10 cellular contexts compared by ENCODE assay signal in genomic region chr4:51895158-51895557, GRCh38. TPM values are rescaled to one million over a fixed set of nuclear protein-coding genes. Genes with fewer than 3 reads are reported as not detected.
DNase-seq lines count a peak whose midpoint lies in the region; ATAC-seq, FAIRE-seq and TF ChIP-seq lines count a peak whose summit lies in the region.
"Had no signal": no experiment of that assay in that cellular context is flagged by ENCODE, and none has a peak within 500 bp of the region (broad histone marks: within the 10 kb centered on the region; RNA-seq: fewer than 3 reads in every experiment).

No MANE protein-coding gene starts in this region.

- no peaks in the 10 kb centered on the region for H3K27me3 ChIP-seq in HepG2 (ENCODE audit: control insufficient read depth in 1 of 2, insufficient read depth in 2 of 2, low read length in 2 of 2)

- peaks cover 13% of the 10 kb centered on the region for H3K4me1 ChIP-seq in HepG2 (ENCODE audit: insufficient read depth, low read length)

- no peak for TF ChIP-seq POLR2A in HepG2 (IDR thresholded peaks at IDR 0.05; ENCODE audit: insufficient read depth in 1 of 2, low read depth in 2 of 2, low read length in 2 of 2)

- H3K4me2 ChIP-seq in HepG2 (ENCODE audit: low read depth, low read length), result no peak overlapping the region

- DNase-seq in HepG2 (ENCODE audit: low spot score) (no peak), OCI-M1 (lab: John Stamatoyannopoulos, UW) (no peak), NCI-H226 (no peak), UCSD-AML1 (lab: John Stamatoyannopoulos, UW; ENCODE audit: unreplicated experiment) (no peak)
- DNase-seq in effector CD4-positive, alpha-beta T cell, result no peak
- DNase-seq: NCI-H2107 had no signal

- BruUV-seq in HepG2 (replicated peaks; lab: Mats Ljungman, UMichigan), result no TSS peak

- in situ Hi-C loops in HepG2 (cut with HindIII; ENCODE audit: extremely low pct_ligation_motif_present, low pct_unique_long_range_greater_than_20kb), result loop anchor here (5.0 kb wide), 1 partner anchor 117 kb away; no protein-coding TSS in a partner anchor

- intact Hi-C loops in HepG2 (cut with micrococcal nuclease; ENCODE audit: unreplicated experiment), result no loop called here

- no peak for TF ChIP-seq CTCF in HepG2 (CRISPR knock-in tag; IDR thresholded peaks at IDR 0.05)

- TF ChIP-seq EP300 in HepG2 (IDR thresholded peaks at IDR 0.05; ENCODE audit: low read depth in 2 of 2, low read length in 2 of 2), result no peak
- TF ChIP-seq EP300 in HepG2 (CRISPR knock-in tag; IDR thresholded peaks at IDR 0.05; ENCODE audit: borderline replicate concordance), result no peak

- peaks cover 1 to 24% of the 10 kb centered on the region in 2 experiments; a peak in 3 of 5 replicates for H3K36me3 ChIP-seq in HepG2 (replicated peaks in 1 of 2; ENCODE audit: control insufficient read depth in 1 of 2, insufficient read depth in 2 of 2, low read length in 2 of 2)

- H3K9me3 ChIP-seq in HepG2 (ENCODE audit: low read length), result no peaks in the 10 kb centered on the region

- no peak overlapping the region for H3K9ac ChIP-seq in HepG2 (ENCODE audit: insufficient read depth, low read depth, low read length)

- POLR2A ChIA-PET in HepG2 (lab: Yijun Ruan, JAX), result interaction anchor here (1.0 kb wide), 2 partner anchors 11 to 14 kb away, joined by 4 to 5 read pairs; no protein-coding TSS in a partner anchor

- H3K27ac ChIP-seq in HepG2 (ENCODE audit: extremely low read length, insufficient read depth, low read length), result peak overlapping the region; percentile 55
- H3K27ac ChIP-seq: skin epidermis had no signal

- no peaks in the 10 kb centered on the region for H4K20me1 ChIP-seq in HepG2 (ENCODE audit: insufficient read depth, low read length)

- no peak overlapping the region for H3K4me3 ChIP-seq in HepG2 (replicated peaks in 1 of 3; ENCODE audit: insufficient read depth in 1 of 3, low read depth in 2 of 3, low read length in 3 of 3)
- H3K4me3 ChIP-seq: skin epidermis had no signal

- no peak for TF ChIP-seq RAD21 in HepG2 (CRISPR knock-in tag; IDR thresholded peaks at IDR 0.05)

- CTCF ChIA-PET in HepG2 (lab: Yijun Ruan, JAX; ENCODE audit: low intra/inter-chr PET ratio, low total read pairs), result interaction anchor here (1.5 to 2.3 kb wide), 4 partner anchors 10 to 130 kb away, joined by 7 to 14 read pairs (median 10); no protein-coding TSS in a partner anchor

- no peak for FAIRE-seq in HepG2 (lab: Jason Lieb, UNC)

- ATAC-seq in GM18520 (IDR thresholded peaks at IDR 0.05; ENCODE audit: unreplicated experiment) (peak; percentile 30), GM21447 (IDR thresholded peaks at IDR 0.05; ENCODE audit: unreplicated experiment) (peak; percentile 77), HG03354 (IDR thresholded peaks at IDR 0.05; ENCODE audit: poor library complexity, severe bottlenecking, unreplicated experiment) (peak; percentile 72), HepG2 (peak; percentile 57)

- no peaks in the 10 kb centered on the region for H3K79me2 ChIP-seq in HepG2 (ENCODE audit: insufficient read depth, low read length)

- 95% methylated on average over 3 of the region's 3 CpGs for WGBS in HepG2 (ENCODE audit: low lambda C conversion rate)

- H2AFZ ChIP-seq in HepG2 (ENCODE audit: low read length), result no peak overlapping the region

TF ChIP-seq in HepG2, 621 proteins besides CTCF, POLR2A, EP300 and RAD21:
- TF ChIP-seq, protein P1, sequence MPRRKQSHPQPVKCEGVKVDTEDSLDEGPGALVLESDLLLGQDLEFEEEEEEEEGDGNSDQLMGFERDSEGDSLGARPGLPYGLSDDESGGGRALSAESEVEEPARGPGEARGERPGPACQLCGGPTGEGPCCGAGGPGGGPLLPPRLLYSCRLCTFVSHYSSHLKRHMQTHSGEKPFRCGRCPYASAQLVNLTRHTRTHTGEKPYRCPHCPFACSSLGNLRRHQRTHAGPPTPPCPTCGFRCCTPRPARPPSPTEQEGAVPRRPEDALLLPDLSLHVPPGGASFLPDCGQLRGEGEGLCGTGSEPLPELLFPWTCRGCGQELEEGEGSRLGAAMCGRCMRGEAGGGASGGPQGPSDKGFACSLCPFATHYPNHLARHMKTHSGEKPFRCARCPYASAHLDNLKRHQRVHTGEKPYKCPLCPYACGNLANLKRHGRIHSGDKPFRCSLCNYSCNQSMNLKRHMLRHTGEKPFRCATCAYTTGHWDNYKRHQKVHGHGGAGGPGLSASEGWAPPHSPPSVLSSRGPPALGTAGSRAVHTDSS (CRISPR knock-in tag; conservative IDR thresholded peaks at IDR 0.05), result no peak
- no peak for TF ChIP-seq ZMYM4 (CRISPR knock-in tag; IDR thresholded peaks at IDR 0.05)
- TF ChIP-seq TARDBP (CRISPR knock-in tag; IDR thresholded peaks at IDR 0.05), result no peak
- TF ChIP-seq ZNF724P (CRISPR knock-in tag; IDR thresholded peaks at IDR 0.05; ENCODE audit: borderline replicate concordance), result no peak
- no peak for TF ChIP-seq ZNF317 (CRISPR knock-in tag; IDR thresholded peaks at IDR 0.05)
- TF ChIP-seq HOXA5 (CRISPR knock-in tag; IDR thresholded peaks at IDR 0.05), result no peak
- TF ChIP-seq ZFYVE20 (CRISPR knock-in tag; IDR thresholded peaks at IDR 0.05; ENCODE audit: borderline replicate concordance, low read depth), result no peak
- TF ChIP-seq, protein P2, sequence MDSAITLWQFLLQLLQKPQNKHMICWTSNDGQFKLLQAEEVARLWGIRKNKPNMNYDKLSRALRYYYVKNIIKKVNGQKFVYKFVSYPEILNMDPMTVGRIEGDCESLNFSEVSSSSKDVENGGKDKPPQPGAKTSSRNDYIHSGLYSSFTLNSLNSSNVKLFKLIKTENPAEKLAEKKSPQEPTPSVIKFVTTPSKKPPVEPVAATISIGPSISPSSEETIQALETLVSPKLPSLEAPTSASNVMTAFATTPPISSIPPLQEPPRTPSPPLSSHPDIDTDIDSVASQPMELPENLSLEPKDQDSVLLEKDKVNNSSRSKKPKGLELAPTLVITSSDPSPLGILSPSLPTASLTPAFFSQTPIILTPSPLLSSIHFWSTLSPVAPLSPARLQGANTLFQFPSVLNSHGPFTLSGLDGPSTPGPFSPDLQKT (CRISPR knock-in tag; IDR thresholded peaks at IDR 0.05; ENCODE audit: borderline replicate concordance), result no peak
- no peak for TF ChIP-seq CCAR2 (optimal IDR thresholded peaks at IDR 0.05; ENCODE audit: low read depth, low read length)
- no peak for TF ChIP-seq SP4 (CRISPR knock-in tag; IDR thresholded peaks at IDR 0.05)
- no peak for TF ChIP-seq ZEB1 (IDR thresholded peaks at IDR 0.05; ENCODE audit: insufficient replicate concordance, low read depth)
- TF ChIP-seq ZNF432 (CRISPR knock-in tag; IDR thresholded peaks at IDR 0.05; ENCODE audit: borderline replicate concordance), result no peak
- no peak for TF ChIP-seq ZNF83 (CRISPR knock-in tag; IDR thresholded peaks at IDR 0.05; ENCODE audit: borderline replicate concordance)
- TF ChIP-seq EED (CRISPR knock-in tag; IDR thresholded peaks at IDR 0.05), result no peak
- TF ChIP-seq ZNF703 (CRISPR knock-in tag; IDR thresholded peaks at IDR 0.05; ENCODE audit: borderline replicate concordance), result no peak
- TF ChIP-seq ZNF121 (CRISPR knock-in tag; IDR thresholded peaks at IDR 0.05), result no peak
- no peak for TF ChIP-seq NFYC (CRISPR knock-in tag; IDR thresholded peaks at IDR 0.05)
TF ChIP-seq in HepG2: peak in this region for 0.

RNA-seq across cellular contexts. Expression of gene DCUN1D4, which starts 52.2 kb away (rescaled TPM):
- total RNA-seq in HepG2 (2016; rRNA removed; fragmentation: Illumina TruSeq; extraction: Trizol), result 27.9 and 30.4 TPM in 2 replicates
- total RNA-seq in HepG2 (2016; cell fraction: cytosol; rRNA removed; fragmentation: Illumina TruSeq; extraction: Trizol; ENCODE audit: low read depth), result 110 and 115 TPM in 2 replicates
- total RNA-seq in HepG2 (2016; cell fraction: insoluble cytoplasmic fraction; rRNA removed; fragmentation: Illumina TruSeq; extraction: Trizol), result 30.0 and 37.0 TPM in 2 replicates
- 25.1 and 25.2 TPM in 2 replicates for total RNA-seq in HepG2 (2016; cell fraction: membrane; rRNA removed; fragmentation: Illumina TruSeq; extraction: Trizol)
- total RNA-seq in HepG2 (2016; cell fraction: nucleus; rRNA removed; fragmentation: Illumina TruSeq; extraction: Trizol), result 46.0 and 48.0 TPM in 2 replicates
- 42.0 and 44.4 TPM in 2 replicates for polyA plus RNA-seq in HepG2 (2011; rRNA removed)
- 15.7 and 17.4 TPM in 2 replicates for polyA plus RNA-seq in HepG2 (2011; cell fraction: cytosol; rRNA removed)
- 121 and 123 TPM in 2 replicates for polyA plus RNA-seq in HepG2 (2011; cell fraction: nucleus; rRNA removed)
- 23.0 and 28.3 TPM in 2 replicates for polyA plus RNA-seq in HepG2 (2012)
- 1.8 and 2.0 TPM in 2 replicates for polyA plus RNA-seq in HepG2 (2016; cell fraction: cytosol; fragmentation: Illumina TruSeq; extraction: Trizol; ENCODE audit: low read depth)
- 23.2 and 25.2 TPM in 2 replicates for polyA plus RNA-seq in HepG2 (2016; cell fraction: insoluble cytoplasmic fraction; fragmentation: Illumina TruSeq; extraction: Trizol; ENCODE audit: low read depth)
- polyA plus RNA-seq in HepG2 (2016; cell fraction: membrane; fragmentation: Illumina TruSeq; extraction: Trizol; ENCODE audit: low read depth), result 4.7 and 5.3 TPM in 2 replicates
- 66.6 and 68.6 TPM in 2 replicates for polyA plus RNA-seq in HepG2 (2016; cell fraction: nucleus; fragmentation: Illumina TruSeq; extraction: Trizol; ENCODE audit: insufficient read depth, low read depth)
- 62.2 and 76.8 TPM in 2 replicates for polyA minus RNA-seq in HepG2 (2011; rRNA and poly(A)+ RNA removed; ENCODE audit: low replicate concordance)
- polyA minus RNA-seq in HepG2 (2011; cell fraction: cytosol; rRNA and poly(A)+ RNA removed), result 23.4 and 26.8 TPM in 2 replicates
- polyA minus RNA-seq in HepG2 (2011; cell fraction: nucleus; rRNA and poly(A)+ RNA removed), result 136 and 138 TPM in 2 replicates
